36 cellular contexts compared by ENCODE assay signal in genomic region chr16:31697744-31698125, GRCh38.
"Had no signal": no experiment of that assay in that cellular context is flagged by ENCODE, and none has a peak within 500 bp of the region (broad histone marks: within the 10 kb centered on the region; RNA-seq: fewer than 3 reads in every experiment).

No MANE protein-coding gene starts in this region.

- H3K27ac ChIP-seq: body of pancreas, brain microvascular endothelial cell, breast epithelium, VCaP had no signal

- H3K27me3 Mint-ChIP-seq: activated B cell treated with CpG ODN at 0.5 μM for 24 hours; activated CD4-positive, alpha-beta memory T cell treated with anti-CD3 and anti-CD28 coated beads for 36 hours; activated CD8-positive, alpha-beta memory T cell treated with anti-CD3 and anti-CD28 coated beads, Interleukin-2, amount 10 ng/mL, durations not matched to agents 7 days and 5 days; activated naive CD4-positive, alpha-beta T cell treated with anti-CD3 and anti-CD28 coated beads, Interleukin-2, amount 50 U/mL, for 24 hours; activated naive CD8-positive, alpha-beta T cell; activated naive CD8-positive, alpha-beta T cell treated with anti-CD3 and anti-CD28 coated beads, Interleukin-2, amount 10 ng/mL, durations not matched to agents 7 days and 5 days; activated T-cell treated with anti-CD3 and anti-CD28 coated beads, Interleukin-2, amount 50 U/mL, for 24 hours had no signal

- H3K36me3 ChIP-seq: brain microvascular endothelial cell, breast epithelium had no signal

- FAIRE-seq: astrocyte, TTC549 had no signal

- H3K4me1 ChIP-seq: breast epithelium had no signal

- H3K9me3 Mint-ChIP-seq: activated B cell treated with CpG ODN at 0.5 μM for 24 hours; activated CD4-positive, alpha-beta T cell treated with anti-CD3 and anti-CD28 coated beads, Interleukin-2, amount 10 ng/mL, durations not matched to agents 24 days and 14 days; activated naive CD4-positive, alpha-beta T cell treated with anti-CD3 and anti-CD28 coated beads, Interleukin-2, amount 50 U/mL, for 24 hours; activated naive CD8-positive, alpha-beta T cell treated with anti-CD3 and anti-CD28 coated beads, Interleukin-2, amount 10 ng/mL, durations not matched to agents 7 days and 5 days; activated naive CD8-positive, alpha-beta T cell treated with anti-CD3 and anti-CD28 coated beads, Interleukin-2, amount 50 U/mL, for 24 hours; activated T-cell treated with anti-CD3 and anti-CD28 coated beads, Interleukin-2, amount 50 U/mL, for 24 hours; activated T-helper 2 cell treated with anti-CD3 and anti-CD28 coated beads, Interferon-gamma antibody, Interleukin-2, Interleukin-4, amounts not matched to agents 10 μg/mL and 5 μg/mL and 100 μg/mL, durations not matched to agents 14 hours and 24 hours and 36 hours; T-helper 1 cell treated with Interleukin-12 subunit alpha and Interleukin-12 subunit beta and Interleukin-4 antibody, amounts not matched to agents 30 μg/mL and 1 μg/mL, for 36 hours; T-helper 2 cell treated with Interferon-gamma antibody and Interleukin-4, amounts not matched to agents 5 μg/mL and 100 μg/mL, for 36 hours had no signal

- H3K9me3 ChIP-seq: body of pancreas, breast epithelium had no signal

- DNase-seq: activated B cell treated with CpG ODN at 0.5 μM for 24 hours; activated CD4-positive, alpha-beta memory T cell treated with anti-CD3 and anti-CD28 coated beads for 36 hours; activated CD4-positive, alpha-beta T cell treated with anti-CD3 and anti-CD28 coated beads for 4 hours; activated CD4-positive, alpha-beta T cell treated with anti-CD3 and anti-CD28 coated beads, Interleukin-2, amount 50 U/mL, for 1 hour; activated CD4-positive, alpha-beta T cell treated with anti-CD3 and anti-CD28 coated beads, Interleukin-2, amount 50 U/mL, for 4 hours; activated CD4-positive, CD25-positive, alpha-beta regulatory T cell treated with anti-CD3 and anti-CD28 coated beads, Interleukin-2, amount 50 U/mL, for 72 hours; activated CD8-positive, alpha-beta memory T cell treated with anti-CD3 and anti-CD28 coated beads for 24 hours; activated CD8-positive, alpha-beta memory T cell treated with anti-CD3 and anti-CD28 coated beads, Interleukin-2, amount 10 ng/mL, durations not matched to agents 7 days and 5 days; activated CD8-positive, alpha-beta memory T cell treated with anti-CD3 and anti-CD28 coated beads, Interleukin-2, amount 50 U/mL, for 48 hours; activated CD8-positive, alpha-beta T cell treated with anti-CD3 and anti-CD28 coated beads, Interleukin-2, amount 10 ng/mL, durations not matched to agents 7 days and 5 days; activated effector memory CD4-positive, alpha-beta T cell treated with Interleukin-2 at 50 U/mL for 16 hours; activated gamma-delta T cell; activated naive CD4-positive, alpha-beta T cell treated with anti-CD3 and anti-CD28 coated beads, Interleukin-2, amount 10 ng/mL, durations not matched to agents 7 days and 5 days; activated naive CD4-positive, alpha-beta T cell treated with Interleukin-2 at 50 U/mL for 16 hours; activated naive CD8-positive, alpha-beta T cell treated with anti-CD3 and anti-CD28 coated beads, Interleukin-2, amount 10 ng/mL, durations not matched to agents 7 days and 5 days; activated naive CD8-positive, alpha-beta T cell treated with anti-CD3 and anti-CD28 coated beads, Interleukin-2, amount 50 U/mL, for 24 hours; activated T-cell treated with anti-CD3 and anti-CD28 coated beads, Interleukin-2, amount 50 U/mL, for 24 hours; activated T-cell treated with anti-CD3 and anti-CD28 coated beads, Interleukin-2, amount 50 U/mL, for 48 hours; amniotic stem cell; aorta; body of pancreas; brain microvascular endothelial cell; central memory CD4-positive, alpha-beta T cell; T-helper 1 cell; T-helper 2 cell; T-helper 9 cell had no signal

- ATAC-seq: activated CD8-positive, alpha-beta memory T cell treated with anti-CD3 and anti-CD28 coated beads, Interleukin-2, amount 10 ng/mL, durations not matched to agents 7 days and 5 days; activated CD8-positive, alpha-beta T cell treated with anti-CD3 and anti-CD28 coated beads, Interleukin-2, amount 10 ng/mL, durations not matched to agents 7 days and 5 days; activated naive CD8-positive, alpha-beta T cell treated with anti-CD3 and anti-CD28 coated beads, Interleukin-2, amount 50 U/mL, for 24 hours; body of pancreas had no signal

- H3K4me3 ChIP-seq: body of pancreas, breast epithelium had no signal

- H3K27me3 ChIP-seq: body of pancreas, brain microvascular endothelial cell, breast epithelium had no signal

- H3K27ac Mint-ChIP-seq: activated B cell treated with CpG ODN at 0.5 μM for 24 hours; activated CD4-positive, alpha-beta memory T cell treated with anti-CD3 and anti-CD28 coated beads for 36 hours; activated CD4-positive, alpha-beta T cell treated with anti-CD3 and anti-CD28 coated beads, Interleukin-2, amount 10 ng/mL, durations not matched to agents 24 days and 14 days; activated CD8-positive, alpha-beta memory T cell treated with anti-CD3 and anti-CD28 coated beads, Interleukin-2, amount 10 ng/mL, durations not matched to agents 7 days and 5 days; activated CD8-positive, alpha-beta T cell treated with anti-CD3 and anti-CD28 coated beads, Interleukin-2, amount 10 ng/mL, durations not matched to agents 7 days and 5 days; activated naive CD4-positive, alpha-beta T cell treated with anti-CD3 and anti-CD28 coated beads, Interleukin-2, amount 10 ng/mL, durations not matched to agents 7 days and 5 days; activated naive CD4-positive, alpha-beta T cell treated with anti-CD3 and anti-CD28 coated beads, Interleukin-2, amount 50 U/mL, for 24 hours; activated naive CD8-positive, alpha-beta T cell treated with anti-CD3 and anti-CD28 coated beads, Interleukin-2, amount 10 ng/mL, durations not matched to agents 7 days and 5 days; activated naive CD8-positive, alpha-beta T cell treated with anti-CD3 and anti-CD28 coated beads, Interleukin-2, amount 50 U/mL, for 24 hours; activated T-cell treated with anti-CD3 and anti-CD28 coated beads, Interleukin-2, amount 50 U/mL, for 24 hours; activated T-helper 2 cell treated with anti-CD3 and anti-CD28 coated beads, Interferon-gamma antibody, Interleukin-2, Interleukin-4, amounts not matched to agents 10 μg/mL and 5 μg/mL and 100 μg/mL, durations not matched to agents 14 hours and 24 hours and 36 hours; T-helper 1 cell treated with Interleukin-12 subunit alpha and Interleukin-12 subunit beta and Interleukin-4 antibody, amounts not matched to agents 30 μg/mL and 1 μg/mL, for 36 hours; T-helper 2 cell treated with Interferon-gamma antibody and Interleukin-4, amounts not matched to agents 5 μg/mL and 100 μg/mL, for 36 hours had no signal

- H3K4me3 Mint-ChIP-seq: activated B cell treated with CpG ODN at 0.5 μM for 24 hours; activated CD4-positive, alpha-beta memory T cell treated with anti-CD3 and anti-CD28 coated beads for 36 hours; activated CD4-positive, alpha-beta T cell treated with anti-CD3 and anti-CD28 coated beads, Interleukin-2, amount 10 ng/mL, durations not matched to agents 24 days and 14 days; activated CD8-positive, alpha-beta memory T cell treated with anti-CD3 and anti-CD28 coated beads, Interleukin-2, amount 10 ng/mL, durations not matched to agents 7 days and 5 days; activated CD8-positive, alpha-beta T cell treated with anti-CD3 and anti-CD28 coated beads, Interleukin-2, amount 10 ng/mL, durations not matched to agents 7 days and 5 days; activated naive CD4-positive, alpha-beta T cell treated with anti-CD3 and anti-CD28 coated beads, Interleukin-2, amount 10 ng/mL, durations not matched to agents 7 days and 5 days; activated naive CD4-positive, alpha-beta T cell treated with anti-CD3 and anti-CD28 coated beads, Interleukin-2, amount 50 U/mL, for 24 hours; activated naive CD8-positive, alpha-beta T cell; activated naive CD8-positive, alpha-beta T cell treated with anti-CD3 and anti-CD28 coated beads, Interleukin-2, amount 10 ng/mL, durations not matched to agents 7 days and 5 days; activated naive CD8-positive, alpha-beta T cell treated with anti-CD3 and anti-CD28 coated beads, Interleukin-2, amount 50 U/mL, for 24 hours; activated T-cell treated with anti-CD3 and anti-CD28 coated beads, Interleukin-2, amount 50 U/mL, for 24 hours; T-helper 1 cell treated with Interleukin-12 subunit alpha and Interleukin-12 subunit beta and Interleukin-4 antibody, amounts not matched to agents 30 μg/mL and 1 μg/mL, for 36 hours; T-helper 2 cell treated with Interferon-gamma antibody and Interleukin-4, amounts not matched to agents 5 μg/mL and 100 μg/mL, for 36 hours had no signal
